ENCODE assay signal across 8 cellular contexts in the genomic region with DNA sequence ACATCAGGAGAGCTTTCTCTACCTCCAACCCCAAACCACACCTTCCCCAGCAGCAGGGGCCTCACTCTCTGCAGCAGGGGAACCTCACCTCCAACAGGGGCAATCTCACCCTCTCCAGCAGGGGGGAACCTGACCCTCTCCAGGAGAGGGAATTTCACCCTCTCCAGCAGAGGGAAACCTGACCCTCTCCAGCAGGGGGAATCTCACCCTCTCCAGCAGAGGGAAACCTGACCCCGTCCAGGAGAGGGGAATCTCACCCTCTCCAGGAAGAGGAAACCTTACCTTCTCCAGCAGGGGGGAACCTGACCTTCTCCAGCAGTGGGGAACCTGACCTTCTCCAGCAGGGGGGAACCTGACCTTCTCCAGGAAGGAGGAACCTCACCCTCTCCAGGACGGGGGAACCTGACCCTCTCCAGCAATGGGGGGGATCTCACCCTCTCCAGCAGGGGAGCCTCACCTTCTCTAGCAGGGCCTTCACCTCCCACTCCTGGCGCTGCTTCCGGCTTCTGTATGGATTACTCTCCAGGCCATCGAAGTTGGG. TPM values are rescaled to one million over a fixed set of nuclear protein-coding genes. Genes with fewer than 3 reads are reported as not detected.
DNase-seq lines count a peak whose midpoint lies in the region; ATAC-seq, FAIRE-seq and TF ChIP-seq lines count a peak whose summit lies in the region.

No MANE protein-coding gene starts in this region.

- H3K4me2 ChIP-seq in BLaER1 treated with 17β-estradiol and CSF1 and Interleukin-3, amounts not matched to agents 10 nM and 100 nM = peak overlapping the region; percentile 1 to 99 (median 95); a peak in 12 of 22 replicates
- no peak overlapping the region for H3K4me2 ChIP-seq in GM23338

- H3K79me2 ChIP-seq in GM23338 (replicated peaks; ENCODE audit: insufficient read depth) = peaks cover 16% of the 10 kb centered on the region

- no peaks in the 10 kb centered on the region for H3K9me3 ChIP-seq in BLaER1 treated with 17β-estradiol and CSF1 and Interleukin-3, amounts not matched to agents 10 nM and 100 nM (replicated peaks in 1 of 11)
- H3K9me3 ChIP-seq in pancreas = no peaks in the 10 kb centered on the region

- intact Hi-C loops in pancreas (cut with DNase I) = no loop called here

- peak overlapping the region in 4 of 11 experiments; percentile 16 to 41 (median 32); a peak in 5 of 22 replicates for H3K27ac ChIP-seq in BLaER1 treated with 17β-estradiol and CSF1 and Interleukin-3, amounts not matched to agents 10 nM and 100 nM
- H3K27ac ChIP-seq in GM23338 (ENCODE audit: low read depth) (no peak overlapping the region), pancreas (no peak overlapping the region)

- H3K36me3 Mint-ChIP-seq in GM23338 (ENCODE audit: low read depth) = peaks cover 72% of the 10 kb centered on the region

- no peak overlapping the region for H3K4me3 Mint-ChIP-seq in GM23338

- peaks cover 65 to 90% (median 83%) of the 10 kb centered on the region in 11 experiments for H3K36me3 ChIP-seq in BLaER1 treated with 17β-estradiol and CSF1 and Interleukin-3, amounts not matched to agents 10 nM and 100 nM
- H3K36me3 ChIP-seq in GM23338 (ENCODE audit: insufficient read depth) (peaks cover 22% of the 10 kb centered on the region), pancreas (peaks cover 0 to 26% (median 14%) of the 10 kb centered on the region in 3 donors)

- peak overlapping the region in 10 of 11 experiments; percentile 12 to 98 (median 34); a peak in 13 of 22 replicates for H3K9ac ChIP-seq in BLaER1 treated with 17β-estradiol and CSF1 and Interleukin-3, amounts not matched to agents 10 nM and 100 nM

- no peak overlapping the region for H2AFZ ChIP-seq in GM23338

- H3K27me3 ChIP-seq in BLaER1 treated with 17β-estradiol and CSF1 and Interleukin-3, amounts not matched to agents 10 nM and 100 nM = no peaks in the 10 kb centered on the region
- H3K27me3 ChIP-seq in GM23338 (ENCODE audit: insufficient read depth) (no peaks in the 10 kb centered on the region), pancreas (no peaks in the 10 kb centered on the region)

- H3K27me3 Mint-ChIP-seq in GM23338 (ENCODE audit: insufficient read depth, low read depth, poor library complexity) = peaks cover 12% of the 10 kb centered on the region

- peaks cover 49 to 66% (median 55%) of the 10 kb centered on the region in 10 experiments for H3K4me1 ChIP-seq in BLaER1 treated with 17β-estradiol and CSF1 and Interleukin-3, amounts not matched to agents 10 nM and 100 nM
- H3K4me1 ChIP-seq in GM23338 (ENCODE audit: insufficient read depth) = peaks cover 25% of the 10 kb centered on the region
- peaks cover 0 to 6% (median 3%) of the 10 kb centered on the region in 3 donors for H3K4me1 ChIP-seq in pancreas

- no peaks in the 10 kb centered on the region for H3K9me2 ChIP-seq in GM23338 (ENCODE audit: insufficient read depth)

- peaks cover 43% of the 10 kb centered on the region for H3F3A ChIP-seq in GM23338 (replicated peaks; ENCODE audit: low read depth)

- peaks cover 24% of the 10 kb centered on the region for H3K4me1 Mint-ChIP-seq in GM23338

- peaks cover 11 to 94% (median 62%) of the 10 kb centered on the region in 11 experiments; a peak in 21 of 22 replicates for H4K20me1 ChIP-seq in BLaER1 treated with 17β-estradiol and CSF1 and Interleukin-3, amounts not matched to agents 10 nM and 100 nM
- peaks cover 24% of the 10 kb centered on the region for H4K20me1 ChIP-seq in GM23338 (replicated peaks; ENCODE audit: insufficient read depth)

- 61 to 68% methylated on average over 5 of the region's 5 CpGs for WGBS in pancreas, 2 donors

- FAIRE-seq in pancreas (lab: Jason Lieb, UNC) = no peak

- ATAC-seq in GM23338 = peak; percentile 45
- peak in 3 of 4 donors; percentile 25 to 46 (median 33) for ATAC-seq in pancreas
- no peak for ATAC-seq in HG03097 (IDR thresholded peaks at IDR 0.05; ENCODE audit: low FRiP score, unreplicated experiment)
- ATAC-seq in HG02970 (IDR thresholded peaks at IDR 0.05; ENCODE audit: low FRiP score, unreplicated experiment) = no peak

- DNase-seq in GM23338 (ENCODE audit: low spot score) = peak; percentile 85
- peak; percentile 56 for DNase-seq in OCI-M2 (lab: John Stamatoyannopoulos, UW; ENCODE audit: unreplicated experiment)
- peak; percentile 14 for DNase-seq in effector CD8-positive, alpha-beta T cell (lab: John Stamatoyannopoulos, UW)
- peak in 1 of 6 donors; percentile 24 for DNase-seq in pancreas
- no peak for DNase-seq in activated CD4-positive, alpha-beta T cell treated with anti-CD3 and anti-CD28 coated beads, Interleukin-2, amount 50 U/mL, for 1 hour

- no peaks in the 10 kb centered on the region for H3K9me3 Mint-ChIP-seq in GM23338

- peak overlapping the region; percentile 18; the same call in 1 of the 2 replicates for H3K27ac Mint-ChIP-seq in GM23338

- TF ChIP-seq CTCF in GM23338 (conservative IDR thresholded peaks at IDR 0.05; ENCODE audit: low read depth in 2 of 2) (peak; percentile 56 to 84), pancreas (IDR thresholded peaks at IDR 0.05) (peak in 2 of 4 donors; percentile 14 to 20)

- no peak overlapping the region for H3K4me3 ChIP-seq in BLaER1 treated with 17β-estradiol and CSF1 and Interleukin-3, amounts not matched to agents 10 nM and 100 nM
- H3K4me3 ChIP-seq in GM23338 (no peak overlapping the region), pancreas (no peak overlapping the region)

TF ChIP-seq in GM23338, 12 proteins besides CTCF, POLR2A, EP300 and RAD21 (continues in another document):
- TF ChIP-seq EZH2phosphoT487 (IDR thresholded peaks at IDR 0.05; ENCODE audit: unreplicated experiment) (no peak), NANOG (IDR thresholded peaks at IDR 0.05; ENCODE audit: borderline replicate concordance) (no peak), EZH2 (IDR thresholded peaks at IDR 0.05; ENCODE audit: low read depth, unreplicated experiment) (no peak), CREB1 (CRISPR knock-in tag; IDR thresholded peaks at IDR 0.05; ENCODE audit: low read depth) (peak; percentile 48)

RNA-seq across cellular contexts. Expression of a gene that starts 3.1 kb away (rescaled TPM):
- total RNA-seq in GM23338 (2014; rRNA removed; shearing (Covaris generic)) = 1.0 and 2.3 TPM in 2 replicates
- polyA plus RNA-seq in GM23338 (2016; fragmentation: Nextera tagmentation; extraction: Ambion mirVana) = 1.3 and 1.8 TPM in 2 replicates
- total RNA-seq in pancreas = 1 to 10 TPM; 2.1 to 5.4 (median 2.6) TPM
- 1 to 10 TPM; 5.6 to 8.7 TPM for polyA plus RNA-seq in pancreas

RNA-seq across cellular contexts. Expression of a gene that starts 8.2 kb away (rescaled TPM):
- total RNA-seq in GM23338 (2014; rRNA removed; shearing (Covaris generic)) = 2,133 and 2,664 TPM in 2 replicates
- polyA plus RNA-seq in GM23338 (2016; fragmentation: Nextera tagmentation; extraction: Ambion mirVana) (4,776 and 5,223 TPM in 2 replicates), pancreas (1,000 to 10,000 TPM; 2,817 to 3,510 TPM)
- total RNA-seq in pancreas = 1,000 to 10,000 TPM; 1,052 to 2,464 (median 1,700) TPM

RNA-seq across cellular contexts. Expression of a gene that starts 8.4 kb away (rescaled TPM):
- 25.0 and 31.1 TPM in 2 replicates for total RNA-seq in GM23338 (2014; rRNA removed; shearing (Covaris generic))
- 20.6 and 27.9 TPM in 2 replicates for polyA plus RNA-seq in GM23338 (2016; fragmentation: Nextera tagmentation; extraction: Ambion mirVana)
- 10 to 100 TPM; 23.2 to 37.5 (median 24.8) TPM for total RNA-seq in pancreas
- polyA plus RNA-seq in pancreas = 10 to 100 TPM; 50.1 to 62.2 TPM

RNA-seq across cellular contexts. Expression of a gene that starts 9.0 kb away (rescaled TPM):
- 104 and 106 TPM in 2 replicates for total RNA-seq in GM23338 (2014; rRNA removed; shearing (Covaris generic))
- polyA plus RNA-seq in GM23338 (2016; fragmentation: Nextera tagmentation; extraction: Ambion mirVana) (63.9 and 71.4 TPM in 2 replicates), pancreas (10 to 100 TPM; 90.1 to 96.8 TPM)
- total RNA-seq in pancreas = 10 to 100 TPM; 17.7 to 28.8 (median 26.2) TPM

RNA-seq across cellular contexts. Expression of a gene that starts 9.4 kb away (rescaled TPM):
- 62.2 and 80.4 TPM in 2 replicates for total RNA-seq in GM23338 (2014; rRNA removed; shearing (Covaris generic))
- polyA plus RNA-seq in GM23338 (2016; fragmentation: Nextera tagmentation; extraction: Ambion mirVana) (54.0 and 56.1 TPM in 2 replicates), pancreas (100 to 1,000 TPM in 1 of 2 donors, 10 to 100 TPM in 1; 76.2 to 119 TPM)
- 10 to 100 TPM in 5 of 6 donors, 1 to 10 TPM in 1; 9.7 to 19.9 (median 19.0) TPM for total RNA-seq in pancreas

Comparison
In these comparisons a context has a peak if more than half of its experiments do, and no peak if none do; other contexts are left out.
1. ATAC-seq: peak in GM23338 (single experiment) and pancreas (3 of 4); none in HG03097 (single experiment) and HG02970 (single experiment).